In the genomic region with DNA sequence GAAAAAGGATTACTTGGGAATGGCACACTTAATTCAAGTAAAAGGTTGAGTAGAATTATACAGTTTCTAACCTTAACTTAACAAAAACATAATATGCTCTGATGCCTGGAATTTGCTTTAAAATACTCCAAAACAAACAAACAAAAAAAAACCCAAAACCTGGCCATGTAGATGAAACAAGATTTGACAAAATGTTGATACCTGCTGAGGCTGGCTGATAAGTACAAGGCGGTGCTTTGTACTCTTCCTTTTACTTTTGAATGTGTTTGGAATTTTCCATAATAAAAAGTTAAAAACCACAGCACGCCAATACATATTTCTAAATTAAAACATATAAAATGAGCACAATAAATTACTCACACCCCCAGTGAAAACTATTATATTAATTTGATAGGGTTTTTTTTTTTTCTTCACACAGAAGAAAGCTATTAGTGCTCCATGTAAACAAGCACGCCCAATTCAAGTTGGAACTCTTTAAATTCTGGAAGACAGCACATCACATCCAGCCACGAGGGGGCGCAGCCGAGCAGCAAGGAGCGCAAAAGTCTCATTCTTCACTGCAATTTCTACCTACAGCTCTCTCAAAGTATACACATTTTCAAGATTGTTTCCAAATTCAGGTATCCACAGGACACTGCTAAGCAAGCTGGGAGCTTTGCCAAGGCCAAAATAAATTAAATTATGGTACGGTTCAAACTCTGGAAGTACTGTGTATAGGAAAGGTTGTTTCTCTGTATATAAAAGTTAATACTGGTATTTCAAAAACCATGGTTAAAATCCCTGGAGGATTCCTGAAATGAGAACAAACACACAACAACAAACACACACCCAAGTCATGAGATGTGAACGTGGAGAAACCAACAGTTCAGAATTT, we compare ENCODE assay signal across 1 cellular context.
TF ChIP-seq lines count a peak whose summit lies in the region.

No MANE protein-coding gene starts in this region.

TF ChIP-seq in K562, 482 proteins besides CTCF, POLR2A, EP300 and RAD21 (continued from another document and continues in another):
- TF ChIP-seq, protein P1, sequence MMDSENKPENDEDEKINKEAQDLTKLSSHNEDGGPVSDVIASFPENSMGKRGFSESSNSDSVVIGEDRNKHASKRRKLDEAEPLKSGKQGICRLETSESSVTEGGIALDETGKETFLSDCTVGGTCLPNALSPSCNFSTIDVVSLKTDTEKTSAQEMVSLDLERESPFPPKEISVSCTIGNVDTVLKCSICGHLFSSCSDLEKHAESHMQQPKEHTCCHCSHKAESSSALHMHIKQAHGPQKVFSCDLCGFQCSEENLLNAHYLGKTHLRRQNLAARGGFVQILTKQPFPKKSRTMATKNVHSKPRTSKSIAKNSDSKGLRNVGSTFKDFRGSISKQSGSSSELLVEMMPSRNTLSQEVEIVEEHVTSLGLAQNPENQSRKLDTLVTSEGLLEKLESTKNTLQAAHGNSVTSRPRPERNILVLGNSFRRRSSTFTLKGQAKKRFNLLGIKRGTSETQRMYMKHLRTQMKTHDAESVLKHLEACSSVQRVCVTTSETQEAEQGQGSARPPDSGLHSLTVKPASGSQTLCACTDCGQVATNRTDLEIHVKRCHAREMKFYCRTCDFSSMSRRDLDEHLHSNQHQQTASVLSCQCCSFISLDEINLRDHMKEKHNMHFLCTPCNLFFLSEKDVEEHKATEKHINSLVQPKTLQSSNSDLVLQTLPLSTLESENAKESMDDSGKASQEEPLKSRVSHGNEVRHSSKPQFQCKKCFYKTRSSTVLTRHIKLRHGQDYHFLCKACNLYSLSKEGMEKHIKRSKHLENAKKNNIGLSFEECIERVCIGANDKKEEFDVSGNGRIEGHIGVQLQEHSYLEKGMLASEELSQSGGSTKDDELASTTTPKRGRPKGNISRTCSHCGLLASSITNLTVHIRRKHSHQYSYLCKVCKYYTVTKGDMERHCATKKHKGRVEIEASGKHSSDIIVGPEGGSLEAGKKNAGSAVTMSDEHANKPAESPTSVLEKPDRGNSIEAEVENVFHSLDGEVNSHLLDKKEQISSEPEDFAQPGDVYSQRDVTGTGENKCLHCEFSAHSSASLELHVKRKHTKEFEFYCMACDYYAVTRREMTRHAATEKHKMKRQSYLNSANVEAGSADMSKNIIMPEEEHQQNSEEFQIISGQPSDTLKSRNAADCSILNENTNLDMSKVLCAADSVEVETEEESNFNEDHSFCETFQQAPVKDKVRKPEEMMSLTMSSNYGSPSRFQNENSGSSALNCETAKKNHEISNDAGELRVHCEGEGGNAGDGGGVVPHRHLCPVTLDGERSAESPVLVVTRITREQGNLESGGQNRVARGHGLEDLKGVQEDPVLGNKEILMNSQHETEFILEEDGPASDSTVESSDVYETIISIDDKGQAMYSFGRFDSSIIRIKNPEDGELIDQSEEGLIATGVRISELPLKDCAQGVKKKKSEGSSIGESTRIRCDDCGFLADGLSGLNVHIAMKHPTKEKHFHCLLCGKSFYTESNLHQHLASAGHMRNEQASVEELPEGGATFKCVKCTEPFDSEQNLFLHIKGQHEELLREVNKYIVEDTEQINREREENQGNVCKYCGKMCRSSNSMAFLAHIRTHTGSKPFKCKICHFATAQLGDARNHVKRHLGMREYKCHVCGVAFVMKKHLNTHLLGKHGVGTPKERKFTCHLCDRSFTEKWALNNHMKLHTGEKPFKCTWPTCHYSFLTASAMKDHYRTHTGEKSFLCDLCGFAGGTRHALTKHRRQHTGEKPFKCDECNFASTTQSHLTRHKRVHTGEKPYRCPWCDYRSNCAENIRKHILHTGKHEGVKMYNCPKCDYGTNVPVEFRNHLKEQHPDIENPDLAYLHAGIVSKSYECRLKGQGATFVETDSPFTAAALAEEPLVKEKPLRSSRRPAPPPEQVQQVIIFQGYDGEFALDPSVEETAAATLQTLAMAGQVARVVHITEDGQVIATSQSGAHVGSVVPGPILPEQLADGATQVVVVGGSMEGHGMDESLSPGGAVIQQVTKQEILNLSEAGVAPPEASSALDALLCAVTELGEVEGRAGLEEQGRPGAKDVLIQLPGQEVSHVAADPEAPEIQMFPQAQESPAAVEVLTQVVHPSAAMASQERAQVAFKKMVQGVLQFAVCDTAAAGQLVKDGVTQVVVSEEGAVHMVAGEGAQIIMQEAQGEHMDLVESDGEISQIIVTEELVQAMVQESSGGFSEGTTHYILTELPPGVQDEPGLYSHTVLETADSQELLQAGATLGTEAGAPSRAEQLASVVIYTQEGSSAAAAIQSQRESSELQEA (IDR thresholded peaks at IDR 0.05; ENCODE audit: low read depth) = no peak
- TF ChIP-seq MEF2D (tag; conservative IDR thresholded peaks at IDR 0.05; ENCODE audit: low read depth) (no peak), ZFP91 (CRISPR knock-in tag; IDR thresholded peaks at IDR 0.05) (no peak), CREB5 (CRISPR knock-in tag; IDR thresholded peaks at IDR 0.05) (no peak), RBM22 (IDR thresholded peaks at IDR 0.05; ENCODE audit: low read depth, low read length, poor library complexity, severe bottlenecking) (no peak), HMGN3 (IDR thresholded peaks at IDR 0.05; ENCODE audit: borderline replicate concordance, extremely low read depth, insufficient read length, low read depth, low read length) (no peak), THRA (IDR thresholded peaks at IDR 0.05) (no peak), SMAD4 (CRISPR knock-in tag; conservative IDR thresholded peaks at IDR 0.05) (0 out of 2 replicates have a peak, but pooled peaks have one; percentile 26), TOE1 (IDR thresholded peaks at IDR 0.05; ENCODE audit: borderline replicate concordance) (no peak), TOE1 (CRISPR knock-in tag; IDR thresholded peaks at IDR 0.05; ENCODE audit: borderline replicate concordance, low read depth) (no peak), CEBPZ (IDR thresholded peaks at IDR 0.05; ENCODE audit: borderline replicate concordance, low read depth, low read length) (no peak), EGR1 (conservative IDR thresholded peaks at IDR 0.05) (no peak), SIN3A (IDR thresholded peaks at IDR 0.05; ENCODE audit: borderline replicate concordance in 2 of 2, control insufficient read depth in 1 of 2, low read depth in 2 of 2, low read length in 2 of 2) (no peak), CBX1 (IDR thresholded peaks at IDR 0.05; ENCODE audit: low read depth) (no peak), DMBX1 (CRISPR knock-in tag; IDR thresholded peaks at IDR 0.05; ENCODE audit: borderline replicate concordance) (no peak), ZNF830 (CRISPR knock-in tag; IDR thresholded peaks at IDR 0.05) (no peak), ZBTB34 (CRISPR knock-in tag; IDR thresholded peaks at IDR 0.05) (no peak), HDGF (IDR thresholded peaks at IDR 0.05) (no peak), MAFK (IDR thresholded peaks at IDR 0.05; ENCODE audit: low read length) (no peak), DLX4 (CRISPR knock-in tag; IDR thresholded peaks at IDR 0.05) (no peak), CREB3L1 (IDR thresholded peaks at IDR 0.05; ENCODE audit: borderline replicate concordance, low read depth) (no peak), HDAC2 (IDR thresholded peaks at IDR 0.05) (no peak), SP1 (CRISPR knock-in tag; IDR thresholded peaks at IDR 0.05) (peak; percentile 20; the same call in 1 of the 2 replicates)
- TF ChIP-seq, protein P2, sequence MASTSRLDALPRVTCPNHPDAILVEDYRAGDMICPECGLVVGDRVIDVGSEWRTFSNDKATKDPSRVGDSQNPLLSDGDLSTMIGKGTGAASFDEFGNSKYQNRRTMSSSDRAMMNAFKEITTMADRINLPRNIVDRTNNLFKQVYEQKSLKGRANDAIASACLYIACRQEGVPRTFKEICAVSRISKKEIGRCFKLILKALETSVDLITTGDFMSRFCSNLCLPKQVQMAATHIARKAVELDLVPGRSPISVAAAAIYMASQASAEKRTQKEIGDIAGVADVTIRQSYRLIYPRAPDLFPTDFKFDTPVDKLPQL (IDR thresholded peaks at IDR 0.05; ENCODE audit: extremely low read depth, insufficient read length) = no peak
- TF ChIP-seq, protein P3, sequence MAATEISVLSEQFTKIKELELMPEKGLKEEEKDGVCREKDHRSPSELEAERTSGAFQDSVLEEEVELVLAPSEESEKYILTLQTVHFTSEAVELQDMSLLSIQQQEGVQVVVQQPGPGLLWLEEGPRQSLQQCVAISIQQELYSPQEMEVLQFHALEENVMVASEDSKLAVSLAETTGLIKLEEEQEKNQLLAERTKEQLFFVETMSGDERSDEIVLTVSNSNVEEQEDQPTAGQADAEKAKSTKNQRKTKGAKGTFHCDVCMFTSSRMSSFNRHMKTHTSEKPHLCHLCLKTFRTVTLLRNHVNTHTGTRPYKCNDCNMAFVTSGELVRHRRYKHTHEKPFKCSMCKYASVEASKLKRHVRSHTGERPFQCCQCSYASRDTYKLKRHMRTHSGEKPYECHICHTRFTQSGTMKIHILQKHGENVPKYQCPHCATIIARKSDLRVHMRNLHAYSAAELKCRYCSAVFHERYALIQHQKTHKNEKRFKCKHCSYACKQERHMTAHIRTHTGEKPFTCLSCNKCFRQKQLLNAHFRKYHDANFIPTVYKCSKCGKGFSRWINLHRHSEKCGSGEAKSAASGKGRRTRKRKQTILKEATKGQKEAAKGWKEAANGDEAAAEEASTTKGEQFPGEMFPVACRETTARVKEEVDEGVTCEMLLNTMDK (IDR thresholded peaks at IDR 0.05; ENCODE audit: borderline replicate concordance, insufficient read depth, low read depth, low read length, poor library complexity, severe bottlenecking) = peak; percentile 81
